In genomic region chrX:110588853-110589252, GRCh38 we compare ENCODE assay signal across 19 cellular contexts.
"Had no signal": no experiment of that assay in that cellular context is flagged by ENCODE, and none has a peak within 500 bp of the region (broad histone marks: within the 10 kb centered on the region; RNA-seq: fewer than 3 reads in every experiment).

No MANE protein-coding gene starts in this region.

- H3K27me3 ChIP-seq: ovary, suprapubic skin, tibial nerve had no signal

- H3K27ac ChIP-seq: ovary, skin epidermis, suprapubic skin, tibial nerve had no signal

- H3K4me3 ChIP-seq: ovary, skin epidermis, suprapubic skin, tibial nerve had no signal

- ATAC-seq: activated CD8-positive, alpha-beta T cell treated with anti-CD3 and anti-CD28 coated beads, Interleukin-2, amount 10 ng/mL, durations not matched to agents 7 days and 5 days; activated naive CD8-positive, alpha-beta T cell treated with anti-CD3 and anti-CD28 coated beads, Interleukin-2, amount 50 U/mL, for 24 hours; left colon; naive thymus-derived CD8-positive, alpha-beta T cell; right cardiac atrium; stimulated activated effector memory CD8-positive, alpha-beta T cell treated with anti-CD3 and anti-CD28 coated beads, Interleukin-12 subunit alpha, Interleukin-12 subunit beta, amount 100 ng/mL, for 72 hours; stimulated activated naive CD8-positive, alpha-beta T cell treated with anti-CD3 and anti-CD28 coated beads, Interleukin-15, amount 100 ng/mL, for 72 hours had no signal

- DNase-seq: activated CD4-positive, alpha-beta T cell treated with anti-CD3 and anti-CD28 coated beads for 1 hour; activated CD4-positive, alpha-beta T cell treated with anti-CD3 and anti-CD28 coated beads, Interleukin-2, amount 50 U/mL, for 1 hour; activated CD8-positive, alpha-beta T cell treated with anti-CD3 and anti-CD28 coated beads, Interleukin-2, amount 10 ng/mL, durations not matched to agents 7 days and 5 days; activated gamma-delta T cell; activated naive CD4-positive, alpha-beta T cell treated with anti-CD3 and anti-CD28 coated beads, Interleukin-2, amount 50 U/mL, for 16 hours; activated naive CD8-positive, alpha-beta T cell treated with anti-CD3 and anti-CD28 coated beads, Interleukin-2, amount 50 U/mL, for 24 hours; erythroblast; foreskin fibroblast; left colon; naive thymus-derived CD8-positive, alpha-beta T cell; ovary; right cardiac atrium; stimulated activated CD4-positive, alpha-beta T cell treated with anti-CD3 and anti-CD28 coated beads, Interleukin-2, amount 100 ng/mL, for 24 hours; stimulated activated naive CD8-positive, alpha-beta T cell treated with anti-CD3 and anti-CD28 coated beads, Interleukin-15, amount 100 ng/mL, for 72 hours; SW 1271 had no signal

- H3K9me3 ChIP-seq: ovary, suprapubic skin, tibial nerve had no signal

- H3K36me3 ChIP-seq: ovary, suprapubic skin, tibial nerve had no signal

- H3K4me1 ChIP-seq: suprapubic skin, tibial nerve had no signal
